ENCODE assay signal across 31 cellular contexts in the genomic region with DNA sequence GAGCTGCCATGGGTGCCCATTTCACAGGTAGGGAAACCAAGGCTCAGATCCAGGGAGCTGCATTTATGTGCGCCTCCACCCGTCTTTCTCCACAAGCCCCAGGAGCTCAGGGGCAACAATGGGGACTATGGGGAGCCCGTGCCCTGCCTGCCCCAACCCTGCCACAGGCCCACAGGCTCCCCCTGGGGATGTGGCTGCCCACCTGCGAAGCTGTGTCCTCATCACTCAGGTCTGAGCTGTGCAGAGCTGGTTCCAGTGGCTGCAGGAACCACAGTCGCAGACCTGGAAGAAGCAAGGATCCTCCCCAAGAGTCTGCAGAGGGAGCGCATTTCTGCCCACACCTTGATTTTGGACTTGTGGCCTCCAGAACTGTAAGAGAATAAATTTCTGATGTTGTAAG. TPM values are rescaled to one million over a fixed set of nuclear protein-coding genes. Genes with fewer than 3 reads are reported as not detected.
"Had no signal": no experiment of that assay in that cellular context is flagged by ENCODE, and none has a peak within 500 bp of the region (broad histone marks: within the 10 kb centered on the region; RNA-seq: fewer than 3 reads in every experiment).

No MANE protein-coding gene starts in this region.

- DNase-seq: colonic mucosa; cortex of kidney; effector CD4-positive, alpha-beta T cell; effector memory CD4-positive, alpha-beta T cell; erythroblast; esophagus squamous epithelium; foreskin fibroblast; foreskin melanocyte; gastrocnemius medialis; head of caudate nucleus; heart right ventricle; hippocampal formation; left cardiac atrium; left ventricle myocardium superior; lower lobe of right lung; mesenchymal stem cell had no signal

- H3K4me1 ChIP-seq: colonic mucosa, esophagus squamous epithelium, gastrocnemius medialis, heart right ventricle, left lung, lower lobe of right lung had no signal

- H3K9me3 ChIP-seq: colonic mucosa, esophagus squamous epithelium, gastrocnemius medialis, heart right ventricle, left lung, lower lobe of right lung, mucosa of descending colon had no signal

- H3K9me3 Mint-ChIP-seq: dendritic cell treated with granulocyte-macrophage colony-stimulating factor and Interleukin-4, amounts not matched to agents 40 ng/mL and 50 ng/mL, for 4 days had no signal

- H3K36me3 ChIP-seq: colonic mucosa, esophagus squamous epithelium, gastrocnemius medialis, heart right ventricle, left lung, lower lobe of right lung had no signal

- H3K27ac ChIP-seq: colonic mucosa, epithelial cell of prostate, esophagus squamous epithelium, gastrocnemius medialis, heart right ventricle, left lung, lower lobe of right lung had no signal

- H3K27me3 ChIP-seq: colonic mucosa, esophagus squamous epithelium, gastrocnemius medialis had no signal

- H3K4me3 Mint-ChIP-seq: dendritic cell treated with granulocyte-macrophage colony-stimulating factor and Interleukin-4, amounts not matched to agents 40 ng/mL and 50 ng/mL, for 4 days; mesothelial cell of epicardium had no signal

- H3K4me3 ChIP-seq: colonic mucosa, esophagus squamous epithelium, gastrocnemius medialis, heart right ventricle, left lung, lower lobe of right lung, mucosa of descending colon had no signal

- H3K27ac Mint-ChIP-seq: dendritic cell treated with granulocyte-macrophage colony-stimulating factor and Interleukin-4, amounts not matched to agents 40 ng/mL and 50 ng/mL, for 4 days; mesothelial cell of epicardium had no signal

- ATAC-seq: esophagus mucosa, gastrocnemius medialis, heart right ventricle, left cardiac atrium, left lung, left ventricle myocardium superior, lower lobe of right lung, mucosa of descending colon had no signal

- H3K36me3 Mint-ChIP-seq: mesothelial cell of epicardium had no signal

- H3K4me1 Mint-ChIP-seq: mesothelial cell of epicardium had no signal

RNA-seq across cellular contexts. Expression of a gene that starts 9.8 kb away (rescaled TPM):
- total RNA-seq: chondrocyte, colonic mucosa, dermis microvascular lymphatic vessel endothelial cell, endothelial cell of umbilical vein, esophagus mucosa, esophagus squamous epithelium, gastrocnemius medialis, glomerular endothelial cell, kidney epithelial cell, left ventricle myocardium superior, lower leg skin, lung microvascular endothelial cell, mesothelial cell of epicardium, mucosa of descending colon, myocyte had no signal
- polyA plus RNA-seq: endothelial cell of umbilical vein, heart right ventricle, keratinocyte had no signal
